In the genomic region with DNA sequence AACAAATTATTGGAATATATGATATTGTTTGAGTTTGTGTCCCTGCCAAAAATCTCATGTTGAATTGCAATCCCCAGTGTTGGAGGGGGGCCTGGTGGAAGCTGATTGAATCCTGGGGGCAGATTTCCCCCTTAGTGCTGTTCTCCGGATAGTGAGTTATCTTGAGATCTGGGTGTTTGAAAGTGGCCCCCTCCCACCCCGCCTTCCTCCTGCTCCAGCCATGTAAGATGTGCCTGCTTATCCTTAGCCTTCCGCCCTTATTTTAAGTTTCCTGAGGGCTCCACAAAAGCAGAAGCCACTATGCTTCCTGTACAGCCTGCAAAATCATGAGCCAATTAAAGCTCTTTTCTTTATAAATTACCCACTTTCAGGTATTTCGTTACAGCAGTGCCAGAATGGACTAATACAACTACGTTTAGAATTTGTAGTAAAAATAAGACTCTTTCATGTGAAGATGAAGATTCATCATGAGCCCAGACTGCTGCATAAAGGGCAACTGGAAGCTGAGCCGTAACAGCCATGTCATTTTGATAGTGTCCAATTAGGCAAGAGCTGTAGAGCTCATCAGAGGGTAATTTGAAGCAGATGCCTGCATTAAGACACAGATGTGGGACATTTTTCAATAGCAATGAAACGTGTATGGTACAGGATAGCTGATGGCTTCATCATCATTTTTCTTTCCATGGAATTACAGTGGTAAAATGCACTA, we compare ENCODE assay signal across 24 cellular contexts.
"Had no signal": no experiment of that assay in that cellular context is flagged by ENCODE, and none has a peak within 500 bp of the region (broad histone marks: within the 10 kb centered on the region; RNA-seq: fewer than 3 reads in every experiment).

No MANE protein-coding gene starts in this region.

- H3K9me3 Mint-ChIP-seq: activated CD4-positive, alpha-beta T cell treated with anti-CD3 and anti-CD28 coated beads, Interleukin-2, amount 10 ng/mL, durations not matched to agents 24 days and 14 days; activated naive CD4-positive, alpha-beta T cell treated with anti-CD3 and anti-CD28 coated beads, Interleukin-2, amount 50 U/mL, for 24 hours; activated naive CD8-positive, alpha-beta T cell treated with anti-CD3 and anti-CD28 coated beads, Interleukin-2, amount 50 U/mL, for 24 hours; activated T-helper 17 cell treated with anti-CD3 and anti-CD28 coated beads, Interleukin-2, amount 50 U/mL, for 72 hours had no signal

- H3K4me1 ChIP-seq: left lung, lower lobe of right lung, stomach, thyroid gland, upper lobe of right lung had no signal

- H3K4me1 Mint-ChIP-seq: activated CD4-positive, alpha-beta T cell treated with anti-CD3 and anti-CD28 coated beads, Interleukin-2, amount 10 ng/mL, durations not matched to agents 24 days and 14 days; activated naive CD4-positive, alpha-beta T cell treated with anti-CD3 and anti-CD28 coated beads, Interleukin-2, amount 50 U/mL, for 24 hours; activated naive CD8-positive, alpha-beta T cell treated with anti-CD3 and anti-CD28 coated beads, Interleukin-2, amount 50 U/mL, for 24 hours; activated T-helper 17 cell treated with anti-CD3 and anti-CD28 coated beads, Interleukin-2, amount 50 U/mL, for 72 hours; stimulated activated naive B cell treated with anti-CD40 and anti-IgM and Interleukin-4, amounts not matched to agents 10 μg/mL and 1 μg/mL and 100 μg/mL, for 72 hours had no signal

- H3K27me3 ChIP-seq: left lung, stomach, thyroid gland, upper lobe of right lung had no signal

- DNase-seq: activated CD4-positive, alpha-beta memory T cell treated with anti-CD3 and anti-CD28 coated beads for 36 hours; activated CD4-positive, alpha-beta T cell treated with anti-CD3 and anti-CD28 coated beads, Interleukin-2, amount 10 ng/mL, durations not matched to agents 24 days and 14 days; activated CD4-positive, CD25-positive, alpha-beta regulatory T cell treated with anti-CD3 and anti-CD28 coated beads, Interleukin-2, amount 50 U/mL, for 72 hours; activated CD8-positive, alpha-beta memory T cell treated with anti-CD3 and anti-CD28 coated beads, Interleukin-2, amount 50 U/mL, for 48 hours; activated naive CD8-positive, alpha-beta T cell treated with anti-CD3 and anti-CD28 coated beads, Interleukin-2, amount 50 U/mL, for 24 hours; activated T-cell treated with anti-CD3 and anti-CD28 coated beads, Interleukin-2, amount 50 U/mL, for 24 hours; amygdala; caudate nucleus; cortex of kidney; foreskin melanocyte; lower lobe of right lung; mesenchymal stem cell; posterior cingulate gyrus; right cardiac atrium; stimulated activated CD4-positive, alpha-beta T cell treated with anti-CD3 and anti-CD28 coated beads, Interleukin-15, amount 100 ng/mL, for 24 hours; stimulated activated CD4-positive, alpha-beta T cell treated with anti-CD3 and anti-CD28 coated beads, Interleukin-2, amount 100 ng/mL, for 24 hours; stimulated activated naive B cell treated with anti-CD40 and anti-IgM and Interleukin-4, amounts not matched to agents 10 μg/mL and 1 μg/mL and 100 μg/mL, for 72 hours; stomach; thyroid gland; upper lobe of right lung had no signal

- H3K36me3 ChIP-seq: left lung, lower lobe of right lung, stomach, thyroid gland, upper lobe of right lung had no signal

- H3K4me3 ChIP-seq: left lung, lower lobe of right lung, stomach, thyroid gland, upper lobe of right lung had no signal

- H3K4me3 Mint-ChIP-seq: activated CD4-positive, alpha-beta memory T cell treated with anti-CD3 and anti-CD28 coated beads for 36 hours; activated CD4-positive, alpha-beta T cell treated with anti-CD3 and anti-CD28 coated beads, Interleukin-2, amount 10 ng/mL, durations not matched to agents 24 days and 14 days; activated naive CD4-positive, alpha-beta T cell treated with anti-CD3 and anti-CD28 coated beads, Interleukin-2, amount 50 U/mL, for 24 hours; activated naive CD8-positive, alpha-beta T cell treated with anti-CD3 and anti-CD28 coated beads, Interleukin-2, amount 50 U/mL, for 24 hours; activated T-cell treated with anti-CD3 and anti-CD28 coated beads, Interleukin-2, amount 50 U/mL, for 24 hours; activated T-helper 17 cell treated with anti-CD3 and anti-CD28 coated beads, Interleukin-2, amount 50 U/mL, for 72 hours; natural killer cell treated with Interleukin-12 subunit alpha and Interleukin-12 subunit beta and Interleukin-15 and Interleukin-18, amount 100 ng/mL, for 72 hours; stimulated activated naive B cell treated with anti-CD40 and anti-IgM and Interleukin-4, amounts not matched to agents 10 μg/mL and 1 μg/mL and 100 μg/mL, for 72 hours had no signal

- H3K36me3 Mint-ChIP-seq: activated CD4-positive, alpha-beta memory T cell treated with anti-CD3 and anti-CD28 coated beads for 36 hours; activated naive CD4-positive, alpha-beta T cell treated with anti-CD3 and anti-CD28 coated beads, Interleukin-2, amount 50 U/mL, for 24 hours; natural killer cell treated with Interleukin-12 subunit alpha and Interleukin-12 subunit beta and Interleukin-15 and Interleukin-18, amount 100 ng/mL, for 72 hours; stimulated activated naive B cell treated with anti-CD40 and anti-IgM and Interleukin-4, amounts not matched to agents 10 μg/mL and 1 μg/mL and 100 μg/mL, for 72 hours had no signal

- H3K27ac ChIP-seq: left lung, lower lobe of right lung, stomach, thyroid gland, upper lobe of right lung had no signal

- ATAC-seq: activated naive CD8-positive, alpha-beta T cell treated with anti-CD3 and anti-CD28 coated beads, Interleukin-2, amount 50 U/mL, for 24 hours; activated T-helper 17 cell treated with anti-CD3 and anti-CD28 coated beads, Interleukin-2, amount 50 U/mL, for 72 hours; left lung; lower lobe of right lung; natural killer cell treated with Interleukin-12 subunit alpha and Interleukin-12 subunit beta and Interleukin-15 and Interleukin-18, amount 100 ng/mL, for 72 hours; right cardiac atrium; stimulated activated naive B cell treated with anti-CD40 and anti-IgM and Interleukin-4, amounts not matched to agents 10 μg/mL and 1 μg/mL and 100 μg/mL, for 72 hours; upper lobe of right lung had no signal

- H3K27ac Mint-ChIP-seq: activated CD4-positive, alpha-beta memory T cell treated with anti-CD3 and anti-CD28 coated beads for 36 hours; activated CD4-positive, alpha-beta T cell treated with anti-CD3 and anti-CD28 coated beads, Interleukin-2, amount 10 ng/mL, durations not matched to agents 24 days and 14 days; activated naive CD4-positive, alpha-beta T cell treated with anti-CD3 and anti-CD28 coated beads, Interleukin-2, amount 50 U/mL, for 24 hours; activated naive CD8-positive, alpha-beta T cell treated with anti-CD3 and anti-CD28 coated beads, Interleukin-2, amount 50 U/mL, for 24 hours; activated T-cell treated with anti-CD3 and anti-CD28 coated beads, Interleukin-2, amount 50 U/mL, for 24 hours; activated T-helper 17 cell treated with anti-CD3 and anti-CD28 coated beads, Interleukin-2, amount 50 U/mL, for 72 hours; natural killer cell treated with Interleukin-12 subunit alpha and Interleukin-12 subunit beta and Interleukin-15 and Interleukin-18, amount 100 ng/mL, for 72 hours; stimulated activated naive B cell treated with anti-CD40 and anti-IgM and Interleukin-4, amounts not matched to agents 10 μg/mL and 1 μg/mL and 100 μg/mL, for 72 hours had no signal

- H3K27me3 Mint-ChIP-seq: activated CD4-positive, alpha-beta memory T cell treated with anti-CD3 and anti-CD28 coated beads for 36 hours; activated CD4-positive, alpha-beta T cell treated with anti-CD3 and anti-CD28 coated beads, Interleukin-2, amount 10 ng/mL, durations not matched to agents 24 days and 14 days; activated naive CD4-positive, alpha-beta T cell treated with anti-CD3 and anti-CD28 coated beads, Interleukin-2, amount 50 U/mL, for 24 hours; activated naive CD8-positive, alpha-beta T cell treated with anti-CD3 and anti-CD28 coated beads, Interleukin-2, amount 50 U/mL, for 24 hours; activated T-cell treated with anti-CD3 and anti-CD28 coated beads, Interleukin-2, amount 50 U/mL, for 24 hours; activated T-helper 17 cell treated with anti-CD3 and anti-CD28 coated beads, Interleukin-2, amount 50 U/mL, for 72 hours; natural killer cell treated with Interleukin-12 subunit alpha and Interleukin-12 subunit beta and Interleukin-15 and Interleukin-18, amount 100 ng/mL, for 72 hours; stimulated activated naive B cell treated with anti-CD40 and anti-IgM and Interleukin-4, amounts not matched to agents 10 μg/mL and 1 μg/mL and 100 μg/mL, for 72 hours had no signal
